16 cellular contexts compared by ENCODE assay signal in genomic region chr12:132306885-132307191, GRCh38. TPM values are rescaled to one million over a fixed set of nuclear protein-coding genes. Genes with fewer than 3 reads are reported as not detected.
DNase-seq lines count a peak whose midpoint lies in the region; ATAC-seq and TF ChIP-seq lines count a peak whose summit lies in the region.
"Had no signal": no experiment of that assay in that cellular context is flagged by ENCODE, and none has a peak within 500 bp of the region (broad histone marks: within the 10 kb centered on the region; RNA-seq: fewer than 3 reads in every experiment).

No MANE protein-coding gene starts in this region.

- no peak overlapping the region for H3K4me3 Mint-ChIP-seq in natural killer cell treated with Interleukin-12 subunit alpha and Interleukin-12 subunit beta and Interleukin-15 and Interleukin-18, amount 100 ng/mL, for 72 hours
- no peak overlapping the region for H3K4me3 Mint-ChIP-seq in natural killer cell
- H3K4me3 Mint-ChIP-seq: B cell; CD8-positive, alpha-beta memory T cell; IgD-negative memory B cell had no signal

- H3K27ac ChIP-seq in lower lobe of right lung, result no peak overlapping the region
- H3K27ac ChIP-seq in sigmoid colon, result no peak overlapping the region
- H3K27ac ChIP-seq: GM23248 had no signal

- no peaks in the 10 kb centered on the region for H3K27me3 Mint-ChIP-seq in natural killer cell treated with Interleukin-12 subunit alpha and Interleukin-12 subunit beta and Interleukin-15 and Interleukin-18, amount 100 ng/mL, for 72 hours
- peaks cover 0 to 4% of the 10 kb centered on the region in 2 donors for H3K27me3 Mint-ChIP-seq in natural killer cell (ENCODE audit: low read depth in 2 of 2)
- H3K27me3 Mint-ChIP-seq: B cell had no signal

- H3K4me3 ChIP-seq in lower lobe of right lung, result no peak overlapping the region
- H3K4me3 ChIP-seq in sigmoid colon, result no peak overlapping the region
- H3K4me3 ChIP-seq: BLaER1 treated with 17β-estradiol and CSF1 and Interleukin-3, amounts not matched to agents 10 nM and 100 nM; GM23248 had no signal

- H3K4me1 ChIP-seq in lower lobe of right lung (no peaks in the 10 kb centered on the region), sigmoid colon (no peaks in the 10 kb centered on the region)

- TF ChIP-seq POLR2A in sigmoid colon (IDR thresholded peaks at IDR 0.05), result no peak

- H3K9me3 ChIP-seq in lower lobe of right lung (peaks cover 7% of the 10 kb centered on the region), sigmoid colon (peaks cover 0 to 10% (median 7%) of the 10 kb centered on the region in 4 donors)

- no peak overlapping the region for H3K27ac Mint-ChIP-seq in natural killer cell treated with Interleukin-12 subunit alpha and Interleukin-12 subunit beta and Interleukin-15 and Interleukin-18, amount 100 ng/mL, for 72 hours
- H3K27ac Mint-ChIP-seq in natural killer cell, result no peak overlapping the region
- H3K27ac Mint-ChIP-seq: B cell; CD8-positive, alpha-beta memory T cell had no signal

- H3K36me3 ChIP-seq in lower lobe of right lung (no peaks in the 10 kb centered on the region), sigmoid colon (no peaks in the 10 kb centered on the region)

- H3K36me3 Mint-ChIP-seq in natural killer cell treated with Interleukin-12 subunit alpha and Interleukin-12 subunit beta and Interleukin-15 and Interleukin-18, amount 100 ng/mL, for 72 hours, result no peaks in the 10 kb centered on the region
- H3K36me3 Mint-ChIP-seq in natural killer cell, result no peaks in the 10 kb centered on the region
- H3K36me3 Mint-ChIP-seq: CD8-positive, alpha-beta memory T cell; IgD-negative memory B cell had no signal

- intact Hi-C loops in natural killer cell (cut with micrococcal nuclease) (no loop called here), lower lobe of right lung (cut with DNase I) (no loop called here), sigmoid colon (cut with DNase I) (no loop called here)

- no peaks in the 10 kb centered on the region for H3K4me1 Mint-ChIP-seq in natural killer cell treated with Interleukin-12 subunit alpha and Interleukin-12 subunit beta and Interleukin-15 and Interleukin-18, amount 100 ng/mL, for 72 hours (ENCODE audit: low read depth in 2 of 2)
- no peaks in the 10 kb centered on the region for H3K4me1 Mint-ChIP-seq in natural killer cell
- H3K4me1 Mint-ChIP-seq: B cell; CD8-positive, alpha-beta memory T cell had no signal

- TF ChIP-seq EP300 in sigmoid colon (IDR thresholded peaks at IDR 0.05), result no peak

- peak; percentile 3 for DNase-seq in natural killer cell treated with Interleukin-12 subunit alpha and Interleukin-12 subunit beta and Interleukin-15 and Interleukin-18, amount 100 ng/mL, for 72 hours (ENCODE audit: low spot score)
- no peak for DNase-seq in natural killer cell
- DNase-seq in lower lobe of right lung, result peak; percentile 17
- peak; percentile 24 for DNase-seq in sigmoid colon
- no peak for DNase-seq in GM13976 (ENCODE audit: low spot score)
- DNase-seq in D341Med (ENCODE audit: low spot score), result no peak
- DNase-seq in retina, result no peak
- DNase-seq: 8988T, COR-L47, GM23248, HCEC 1CT had no signal

- 74 to 79% methylated on average over 10 of the region's 10 CpGs for WGBS in sigmoid colon, 2 donors

- H3K9me3 Mint-ChIP-seq in natural killer cell treated with Interleukin-12 subunit alpha and Interleukin-12 subunit beta and Interleukin-15 and Interleukin-18, amount 100 ng/mL, for 72 hours, result peaks cover 4% of the 10 kb centered on the region
- H3K9me3 Mint-ChIP-seq in natural killer cell, result no peaks in the 10 kb centered on the region

- TF ChIP-seq CTCF in natural killer cell (IDR thresholded peaks at IDR 0.05) (no peak), lower lobe of right lung (IDR thresholded peaks at IDR 0.05) (no peak), sigmoid colon (IDR thresholded peaks at IDR 0.05) (no peak), GM13976 (IDR thresholded peaks at IDR 0.05; ENCODE audit: borderline replicate concordance, control extremely low read depth, extremely low read depth, insufficient read depth, missing control alignments) (no peak)

- ATAC-seq in natural killer cell treated with Interleukin-12 subunit alpha and Interleukin-12 subunit beta and Interleukin-15 and Interleukin-18, amount 100 ng/mL, for 72 hours, result no peak
- ATAC-seq in natural killer cell (no peak), lower lobe of right lung (no peak)

- peaks cover 7% of the 10 kb centered on the region for H3K27me3 ChIP-seq in lower lobe of right lung (ENCODE audit: low read depth)
- peaks cover 0 to 11% (median 0%) of the 10 kb centered on the region in 3 donors for H3K27me3 ChIP-seq in sigmoid colon

- in situ Hi-C loops in GM13976 (cut with MboI; ENCODE audit: low sequenced_read_pairs, unreplicated experiment), result no loop called here

RNA-seq across cellular contexts. Expression of gene GALNT9, which starts 22.6 kb away (rescaled TPM):
- total RNA-seq in natural killer cell treated with Interleukin-12 subunit alpha and Interleukin-12 subunit beta and Interleukin-15 and Interleukin-18, amount 100 ng/mL, for 72 hours, result not detected
- not detected for total RNA-seq in natural killer cell
- not detected for total RNA-seq in lower lobe of right lung
- 1 to 10 TPM in 3 of 4 donors, under 1 TPM in 1; 0.28 to 5.0 (median 3.2) TPM for total RNA-seq in sigmoid colon
- polyA plus RNA-seq in sigmoid colon, result under 1 TPM in 1 of 3 donors, not detected in 2; 0.45 TPM
- polyA plus RNA-seq: CD8-positive, alpha-beta memory T cell; HepG2 had no signal

Comparison
In these comparisons a context has a peak if more than half of its experiments do, and no peak if none do; other contexts are left out.
1. DNase-seq: peak in natural killer cell treated with Interleukin-12 subunit alpha and Interleukin-12 subunit beta and Interleukin-15 and Interleukin-18, amount 100 ng/mL, for 72 hours (single experiment), lower lobe of right lung (single experiment) and sigmoid colon (single experiment); none in natural killer cell (single experiment), GM13976 (single experiment), D341Med (single experiment) and retina (single experiment).